22 cellular contexts compared by ENCODE assay signal in the genomic region with DNA sequence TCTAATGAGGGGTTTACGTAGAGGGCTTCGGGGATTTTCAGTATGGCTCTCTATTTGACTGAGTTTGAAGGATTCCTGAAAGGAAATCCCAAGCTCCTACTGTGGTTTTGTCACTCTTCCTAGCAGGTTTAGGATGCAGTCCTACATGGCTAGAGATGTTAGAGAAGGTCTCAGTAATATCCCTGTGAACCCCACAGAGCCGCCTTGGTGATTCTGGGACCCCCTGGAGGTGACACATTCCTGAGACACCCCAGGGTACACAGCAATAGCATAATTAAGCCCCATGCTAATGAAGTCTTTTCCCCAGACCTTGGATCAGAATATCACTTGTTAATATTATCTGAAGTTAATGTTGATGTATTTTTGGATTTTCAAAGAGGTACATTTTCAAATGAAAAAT.
"Had no signal": no experiment of that assay in that cellular context is flagged by ENCODE, and none has a peak within 500 bp of the region (broad histone marks: within the 10 kb centered on the region; RNA-seq: fewer than 3 reads in every experiment).

No MANE protein-coding gene starts in this region.

- DNase-seq: activated CD4-positive, alpha-beta T cell treated with anti-CD3 and anti-CD28 coated beads, Interleukin-2, amount 50 U/mL, for 1 hour; activated CD8-positive, alpha-beta T cell treated with anti-CD3 and anti-CD28 coated beads for 36 hours; activated effector memory CD4-positive, alpha-beta T cell treated with Interleukin-2 at 50 U/mL for 16 hours; activated naive CD4-positive, alpha-beta T cell treated with Interleukin-2 at 50 U/mL for 16 hours; activated T-cell treated with anti-CD3 and anti-CD28 coated beads, Interleukin-2, amount 50 U/mL, for 48 hours; anterior cingulate cortex; dorsolateral prefrontal cortex; effector memory CD4-positive, alpha-beta T cell; gastrocnemius medialis; left ventricle myocardium superior; midbrain; naive thymus-derived CD8-positive, alpha-beta T cell; right cardiac atrium; stimulated activated CD4-positive, alpha-beta T cell treated with anti-CD3 and anti-CD28 coated beads, Interleukin-2, amount 100 ng/mL, for 48 hours; stimulated activated naive CD4-positive, alpha-beta T cell treated with Interleukin-2 at 50 U/mL for 16 hours; T-helper 2 cell had no signal

- H3K4me3 Mint-ChIP-seq: activated CD8-positive, alpha-beta T cell treated with anti-CD3 and anti-CD28 coated beads for 36 hours; activated naive CD8-positive, alpha-beta T cell; brain; naive thymus-derived CD8-positive, alpha-beta T cell; neural crest cell had no signal

- H3K27me3 Mint-ChIP-seq: activated naive CD8-positive, alpha-beta T cell; brain had no signal

- H3K9me3 ChIP-seq: gastrocnemius medialis had no signal

- H3K27me3 ChIP-seq: gastrocnemius medialis, tibial nerve had no signal

- H3K4me1 ChIP-seq: gastrocnemius medialis, tibial nerve had no signal

- H3K4me3 ChIP-seq: coronary artery, dorsolateral prefrontal cortex, gastrocnemius medialis, hepatocyte, tibial nerve had no signal

- H3K79me2 ChIP-seq: hepatocyte had no signal

- H3K27ac Mint-ChIP-seq: activated CD8-positive, alpha-beta T cell treated with anti-CD3 and anti-CD28 coated beads for 36 hours; activated naive CD8-positive, alpha-beta T cell had no signal

- H3K36me3 ChIP-seq: gastrocnemius medialis, tibial nerve had no signal

- H2AFZ ChIP-seq: hepatocyte had no signal

- H3K9me3 Mint-ChIP-seq: activated CD8-positive, alpha-beta T cell treated with anti-CD3 and anti-CD28 coated beads for 36 hours had no signal

- H3K27ac ChIP-seq: coronary artery, dorsolateral prefrontal cortex, gastrocnemius medialis, tibial nerve had no signal
